Comparison of ENCODE assay signal across 7 cellular contexts in the genomic region with DNA sequence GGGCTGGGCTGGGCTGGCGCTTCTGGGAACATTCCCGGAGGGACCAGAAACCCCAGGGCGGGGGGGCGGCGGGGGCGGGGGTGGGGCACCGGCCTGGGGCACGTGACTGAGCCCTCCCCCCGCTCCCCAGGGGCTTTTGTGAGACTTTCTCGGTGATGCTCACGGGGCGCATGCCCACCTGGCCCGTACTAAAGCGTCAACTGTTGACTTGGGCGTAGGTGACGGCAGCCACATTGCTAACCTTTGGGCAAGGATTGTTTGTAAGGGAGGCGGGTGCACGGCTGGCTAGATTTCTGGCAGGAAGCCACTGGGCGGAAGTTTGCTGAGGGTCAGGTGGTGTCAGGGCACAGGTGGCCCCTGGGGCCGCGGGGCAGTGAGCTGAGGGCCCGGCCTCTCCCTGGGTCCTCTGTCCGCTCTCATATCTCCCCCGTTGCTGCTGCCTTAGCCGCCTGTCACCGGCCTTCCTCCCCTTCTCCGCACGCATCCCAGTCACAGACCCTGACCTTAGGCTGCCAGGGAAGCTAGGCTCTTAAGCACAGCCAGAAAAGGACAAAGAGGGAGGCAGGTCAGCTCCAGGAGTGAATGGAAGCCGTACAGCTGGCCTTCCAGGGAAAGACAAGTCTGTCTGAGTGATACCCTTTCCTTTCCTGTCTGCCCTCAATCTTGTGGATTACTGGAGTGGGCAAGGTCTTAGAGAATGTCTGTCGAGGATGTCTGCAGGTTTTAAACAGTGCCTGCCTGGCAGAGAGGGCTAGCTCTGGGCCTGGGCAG. TPM values are rescaled to one million over a fixed set of nuclear protein-coding genes. Genes with fewer than 3 reads are reported as not detected.
DNase-seq lines count a peak whose midpoint lies in the region; ATAC-seq and TF ChIP-seq lines count a peak whose summit lies in the region.

No MANE protein-coding gene starts in this region.

- no peak for TF ChIP-seq POLR2A in erythroblast (IDR thresholded peaks at IDR 0.05; ENCODE audit: low read length)

- peak overlapping the region; percentile 58 for H3K4me3 Mint-ChIP-seq in T-helper 2 cell treated with Interferon-gamma antibody and Interleukin-4, amounts not matched to agents 5 μg/mL and 100 μg/mL, for 36 hours
- peak overlapping the region; percentile 63 to 92 (median 90) for H3K4me3 Mint-ChIP-seq in naive B cell

- no peak overlapping the region for H3K27ac Mint-ChIP-seq in T-helper 2 cell treated with Interferon-gamma antibody and Interleukin-4, amounts not matched to agents 5 μg/mL and 100 μg/mL, for 36 hours
- H3K27ac Mint-ChIP-seq in naive B cell, result peak overlapping the region; percentile 93 to 98 (median 98)

- H3K4me1 Mint-ChIP-seq in T-helper 2 cell treated with Interferon-gamma antibody and Interleukin-4, amounts not matched to agents 5 μg/mL and 100 μg/mL, for 36 hours (ENCODE audit: low read depth), result peaks cover 2% of the 10 kb centered on the region
- peaks cover 24 to 42% (median 36%) of the 10 kb centered on the region in 3 donors for H3K4me1 Mint-ChIP-seq in naive B cell

- TF ChIP-seq CTCF in GM10266 (IDR thresholded peaks at IDR 0.05; ENCODE audit: control insufficient read depth, insufficient read depth, low read depth, missing control alignments), result no peak

- peak; percentile 79 for DNase-seq in GM10266 (ENCODE audit: extremely low spot score)
- no peak for DNase-seq in T-helper 2 cell treated with Interferon-gamma antibody and Interleukin-4, amounts not matched to agents 5 μg/mL and 100 μg/mL, for 36 hours (ENCODE audit: low spot score)
- DNase-seq in erythroblast (lab: John Stamatoyannopoulos, UW), result peak; percentile 26 to 39
- DNase-seq in naive B cell, result peak; percentile 80
- DNase-seq in HPDE6-E6E7 (ENCODE audit: extremely low spot score), result no peak

- no peaks in the 10 kb centered on the region for H3K9me3 Mint-ChIP-seq in T-helper 2 cell treated with Interferon-gamma antibody and Interleukin-4, amounts not matched to agents 5 μg/mL and 100 μg/mL, for 36 hours
- H3K9me3 Mint-ChIP-seq in naive B cell, result no peaks in the 10 kb centered on the region

- no peak for TF ChIP-seq EP300 in Ishikawa (IDR thresholded peaks at IDR 0.05; ENCODE audit: borderline replicate concordance)

- H3K27me3 Mint-ChIP-seq in T-helper 2 cell treated with Interferon-gamma antibody and Interleukin-4, amounts not matched to agents 5 μg/mL and 100 μg/mL, for 36 hours (ENCODE audit: low read depth), result peaks cover 10% of the 10 kb centered on the region
- no peaks in the 10 kb centered on the region for H3K27me3 Mint-ChIP-seq in naive B cell

- TF ChIP-seq RAD21 in Ishikawa (IDR thresholded peaks at IDR 0.05; ENCODE audit: low read depth), result no peak

- ATAC-seq in GM21526 (IDR thresholded peaks at IDR 0.05; ENCODE audit: low FRiP score, unreplicated experiment) (peak; percentile 16), naive B cell (ENCODE audit: low read depth in 2 of 2) (peak; percentile 57 to 63)

- H3K36me3 Mint-ChIP-seq in T-helper 2 cell treated with Interferon-gamma antibody and Interleukin-4, amounts not matched to agents 5 μg/mL and 100 μg/mL, for 36 hours (ENCODE audit: low read depth), result no peaks in the 10 kb centered on the region
- H3K36me3 Mint-ChIP-seq in naive B cell, result no peaks in the 10 kb centered on the region

TF ChIP-seq in Ishikawa, 13 proteins besides CTCF, POLR2A, EP300 and RAD21:
- TF ChIP-seq EGR1 (IDR thresholded peaks at IDR 0.05) (peak; percentile 31), CREB1 (IDR thresholded peaks at IDR 0.05; ENCODE audit: low read depth) (no peak), TCF12 (IDR thresholded peaks at IDR 0.05; ENCODE audit: low read depth) (no peak), TEAD4 (IDR thresholded peaks at IDR 0.05) (no peak; the same call in 1 of the 2 replicates), CEBPB (IDR thresholded peaks at IDR 0.05) (no peak), YY1 (IDR thresholded peaks at IDR 0.05; ENCODE audit: low read depth) (no peak), NFIC (IDR thresholded peaks at IDR 0.05) (peak; percentile 76), FOXM1 (IDR thresholded peaks at IDR 0.05; ENCODE audit: borderline replicate concordance, low read depth) (no peak)
- TF ChIP-seq, protein P1, sequence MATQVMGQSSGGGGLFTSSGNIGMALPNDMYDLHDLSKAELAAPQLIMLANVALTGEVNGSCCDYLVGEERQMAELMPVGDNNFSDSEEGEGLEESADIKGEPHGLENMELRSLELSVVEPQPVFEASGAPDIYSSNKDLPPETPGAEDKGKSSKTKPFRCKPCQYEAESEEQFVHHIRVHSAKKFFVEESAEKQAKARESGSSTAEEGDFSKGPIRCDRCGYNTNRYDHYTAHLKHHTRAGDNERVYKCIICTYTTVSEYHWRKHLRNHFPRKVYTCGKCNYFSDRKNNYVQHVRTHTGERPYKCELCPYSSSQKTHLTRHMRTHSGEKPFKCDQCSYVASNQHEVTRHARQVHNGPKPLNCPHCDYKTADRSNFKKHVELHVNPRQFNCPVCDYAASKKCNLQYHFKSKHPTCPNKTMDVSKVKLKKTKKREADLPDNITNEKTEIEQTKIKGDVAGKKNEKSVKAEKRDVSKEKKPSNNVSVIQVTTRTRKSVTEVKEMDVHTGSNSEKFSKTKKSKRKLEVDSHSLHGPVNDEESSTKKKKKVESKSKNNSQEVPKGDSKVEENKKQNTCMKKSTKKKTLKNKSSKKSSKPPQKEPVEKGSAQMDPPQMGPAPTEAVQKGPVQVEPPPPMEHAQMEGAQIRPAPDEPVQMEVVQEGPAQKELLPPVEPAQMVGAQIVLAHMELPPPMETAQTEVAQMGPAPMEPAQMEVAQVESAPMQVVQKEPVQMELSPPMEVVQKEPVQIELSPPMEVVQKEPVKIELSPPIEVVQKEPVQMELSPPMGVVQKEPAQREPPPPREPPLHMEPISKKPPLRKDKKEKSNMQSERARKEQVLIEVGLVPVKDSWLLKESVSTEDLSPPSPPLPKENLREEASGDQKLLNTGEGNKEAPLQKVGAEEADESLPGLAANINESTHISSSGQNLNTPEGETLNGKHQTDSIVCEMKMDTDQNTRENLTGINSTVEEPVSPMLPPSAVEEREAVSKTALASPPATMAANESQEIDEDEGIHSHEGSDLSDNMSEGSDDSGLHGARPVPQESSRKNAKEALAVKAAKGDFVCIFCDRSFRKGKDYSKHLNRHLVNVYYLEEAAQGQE (IDR thresholded peaks at IDR 0.05; ENCODE audit: low read depth), result no peak
- TF ChIP-seq, protein P2, sequence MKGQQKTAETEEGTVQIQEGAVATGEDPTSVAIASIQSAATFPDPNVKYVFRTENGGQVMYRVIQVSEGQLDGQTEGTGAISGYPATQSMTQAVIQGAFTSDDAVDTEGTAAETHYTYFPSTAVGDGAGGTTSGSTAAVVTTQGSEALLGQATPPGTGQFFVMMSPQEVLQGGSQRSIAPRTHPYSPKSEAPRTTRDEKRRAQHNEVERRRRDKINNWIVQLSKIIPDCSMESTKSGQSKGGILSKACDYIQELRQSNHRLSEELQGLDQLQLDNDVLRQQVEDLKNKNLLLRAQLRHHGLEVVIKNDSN (IDR thresholded peaks at IDR 0.05), result peak; percentile 85
- TF ChIP-seq, protein P3, sequence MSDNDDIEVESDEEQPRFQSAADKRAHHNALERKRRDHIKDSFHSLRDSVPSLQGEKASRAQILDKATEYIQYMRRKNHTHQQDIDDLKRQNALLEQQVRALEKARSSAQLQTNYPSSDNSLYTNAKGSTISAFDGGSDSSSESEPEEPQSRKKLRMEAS (IDR thresholded peaks at IDR 0.05), result peak; percentile 71

RNA-seq across cellular contexts. Expression of a gene that starts 0.8 kb away (rescaled TPM):
- 10 to 100 TPM; 14.7 to 23.5 (median 18.7) TPM for polyA plus RNA-seq in naive B cell (ENCODE audit: low read depth in 6 of 6)

RNA-seq across cellular contexts. Expression of a gene that starts 18.3 kb away (rescaled TPM):
- polyA plus RNA-seq in naive B cell (ENCODE audit: low read depth in 6 of 6), result 10 to 100 TPM; 25.6 to 49.3 (median 31.0) TPM

RNA-seq across cellular contexts. Expression of a gene that starts 38.4 kb away (rescaled TPM):
- under 1 TPM in 2 of 6 donors, not detected in 4; 0.23 to 0.25 TPM for polyA plus RNA-seq in naive B cell (ENCODE audit: low read depth in 6 of 6)

RNA-seq across cellular contexts. Expression of a gene that starts 42.8 kb away (rescaled TPM):
- 10 to 100 TPM in 5 of 6 donors, 1 to 10 TPM in 1; 4.3 to 27.7 (median 15.1) TPM for polyA plus RNA-seq in naive B cell (ENCODE audit: low read depth in 6 of 6)

Comparison
In these comparisons a context has a peak if more than half of its experiments do, and no peak if none do; other contexts are left out.
1. DNase-seq: peak in GM10266 (single experiment), erythroblast (2 of 2) and naive B cell (single experiment); none in T-helper 2 cell treated with Interferon-gamma antibody and Interleukin-4, amounts not matched to agents 5 μg/mL and 100 μg/mL, for 36 hours (single experiment) and HPDE6-E6E7 (single experiment).